19 cellular contexts compared by ENCODE assay signal in genomic region chr12:112175361-112176155, GRCh38. TPM values are rescaled to one million over a fixed set of nuclear protein-coding genes. Genes with fewer than 3 reads are reported as not detected.
A peak's percentile ranks its signal among the peaks of the same experiment; 100 is the strongest.
DNase-seq lines count a peak whose midpoint lies in the region; ATAC-seq, FAIRE-seq and TF ChIP-seq lines count a peak whose summit lies in the region.
"Had no signal": no experiment of that assay in that cellular context is flagged by ENCODE, and none has a peak within 500 bp of the region (broad histone marks: within the 10 kb centered on the region; RNA-seq: fewer than 3 reads in every experiment).

No MANE protein-coding gene starts in this region.

- no peaks in the 10 kb centered on the region for H3K27me3 Mint-ChIP-seq in activated T-cell treated with anti-CD3 and anti-CD28 coated beads, Interleukin-2, amount 50 U/mL, for 24 hours
- H3K27me3 Mint-ChIP-seq in activated T-cell treated with anti-CD3 and anti-CD28 coated beads, Interleukin-2, amount 50 U/mL, for 4 hours (ENCODE audit: low read depth): no peaks in the 10 kb centered on the region
- no peaks in the 10 kb centered on the region for H3K27me3 Mint-ChIP-seq in naive B cell
- H3K27me3 Mint-ChIP-seq: CD4-positive, alpha-beta memory T cell had no signal

- no peaks in the 10 kb centered on the region for H3K9me3 Mint-ChIP-seq in activated T-cell treated with anti-CD3 and anti-CD28 coated beads, Interleukin-2, amount 50 U/mL, for 24 hours
- H3K9me3 Mint-ChIP-seq in activated T-cell treated with anti-CD3 and anti-CD28 coated beads, Interleukin-2, amount 50 U/mL, for 4 hours: no peaks in the 10 kb centered on the region
- no peaks in the 10 kb centered on the region for H3K9me3 Mint-ChIP-seq in naive B cell
- H3K9me3 Mint-ChIP-seq: CD4-positive, alpha-beta memory T cell had no signal

- TF ChIP-seq POLR2A in tibial nerve (IDR thresholded peaks at IDR 0.05) (no peak), gastroesophageal sphincter (IDR thresholded peaks at IDR 0.05) (no peak)

- peak; percentile 70 for FAIRE-seq in bronchial epithelial cell (lab: Jason Lieb, UNC)
- FAIRE-seq: H54 had no signal

- H3K4me3 Mint-ChIP-seq in activated T-cell treated with anti-CD3 and anti-CD28 coated beads, Interleukin-2, amount 50 U/mL, for 24 hours: no peak overlapping the region
- no peak overlapping the region for H3K4me3 Mint-ChIP-seq in activated T-cell treated with anti-CD3 and anti-CD28 coated beads, Interleukin-2, amount 50 U/mL, for 4 hours
- no peak overlapping the region for H3K4me3 Mint-ChIP-seq in naive B cell
- H3K4me3 Mint-ChIP-seq: CD4-positive, alpha-beta memory T cell had no signal

- no peak for DNase-seq in activated T-cell treated with anti-CD3 and anti-CD28 coated beads, Interleukin-2, amount 50 U/mL, for 24 hours
- no peak for DNase-seq in activated T-cell treated with anti-CD3 and anti-CD28 coated beads, Interleukin-2, amount 50 U/mL, for 4 hours
- no peak for DNase-seq in bronchial epithelial cell (ENCODE audit: low read depth)
- DNase-seq in naive B cell: no peak
- DNase-seq in tibial nerve (ENCODE audit: low spot score in 2 of 2): no peak
- DNase-seq in stimulated activated naive CD4-positive, alpha-beta T cell treated with Interleukin-2 at 50 U/mL for 16 hours (lab: John Stamatoyannopoulos, UW): no peak
- DNase-seq in stimulated activated CD4-positive, alpha-beta T cell treated with anti-CD3 and anti-CD28 coated beads, Interleukin-1b, Interleukin-23, amount 100 ng/mL, for 48 hours: no peak
- DNase-seq: BE2C; CD4-positive, alpha-beta memory T cell; IMR-90; Karpas-422; MG63; NCI-H1092; NCI-H2081 treated with DMSO at 0.1 percent for 48 hours; NCI-H510A treated with DMSO at 0.1 percent for 48 hours; NCI-H82 had no signal

- no peak for TF ChIP-seq EP300 in tibial nerve (IDR thresholded peaks at IDR 0.05)
- no peak for TF ChIP-seq EP300 in gastroesophageal sphincter (IDR thresholded peaks at IDR 0.05)

- H3K36me3 ChIP-seq in bronchial epithelial cell (ENCODE audit: control insufficient read depth, insufficient read depth, low read length) (peaks cover 22% of the 10 kb centered on the region), tibial nerve (peaks cover 4 to 84% (median 8%) of the 10 kb centered on the region in 3 donors), gastroesophageal sphincter (peaks cover 0 to 100% of the 10 kb centered on the region in 2 donors)
- H3K36me3 ChIP-seq: MG63 had no signal

- H3K4me3 ChIP-seq in bronchial epithelial cell (ENCODE audit: low read depth, low read length) (no peak overlapping the region), tibial nerve (no peak overlapping the region), gastroesophageal sphincter (no peak overlapping the region)
- H3K4me3 ChIP-seq: MG63 had no signal

- peak overlapping the region; percentile 17 for H3K27ac Mint-ChIP-seq in activated T-cell treated with anti-CD3 and anti-CD28 coated beads, Interleukin-2, amount 50 U/mL, for 24 hours
- peak overlapping the region in 4 of 6 donors; percentile 52 to 90 (median 76) for H3K27ac Mint-ChIP-seq in naive B cell

- TF ChIP-seq CTCF in bronchial epithelial cell (IDR thresholded peaks at IDR 0.05; ENCODE audit: insufficient read depth, low read length, severe bottlenecking) (no peak), tibial nerve (IDR thresholded peaks at IDR 0.05) (no peak), gastroesophageal sphincter (IDR thresholded peaks at IDR 0.05) (no peak)

- no peaks in the 10 kb centered on the region for H3K27me3 ChIP-seq in bronchial epithelial cell (ENCODE audit: control insufficient read depth, insufficient read depth, low read length)
- no peaks in the 10 kb centered on the region for H3K27me3 ChIP-seq in tibial nerve
- no peaks in the 10 kb centered on the region for H3K27me3 ChIP-seq in gastroesophageal sphincter
- H3K27me3 ChIP-seq: BE2C, MG63 had no signal

- H3K27ac ChIP-seq in tibial nerve (peak overlapping the region; percentile 38 to 79 (median 66)), gastroesophageal sphincter (no peak overlapping the region)
- H3K27ac ChIP-seq: 22Rv1 had no signal

- H3K4me1 Mint-ChIP-seq in activated T-cell treated with anti-CD3 and anti-CD28 coated beads, Interleukin-2, amount 50 U/mL, for 24 hours (ENCODE audit: low read depth): peaks cover 6% of the 10 kb centered on the region
- H3K4me1 Mint-ChIP-seq in activated T-cell treated with anti-CD3 and anti-CD28 coated beads, Interleukin-2, amount 50 U/mL, for 4 hours (ENCODE audit: low read depth): no peaks in the 10 kb centered on the region
- H3K4me1 Mint-ChIP-seq in naive B cell: peaks cover 0 to under 1% (median under 1%) of the 10 kb centered on the region in 3 donors

- H3K36me3 Mint-ChIP-seq in activated T-cell treated with anti-CD3 and anti-CD28 coated beads, Interleukin-2, amount 50 U/mL, for 24 hours (ENCODE audit: low read depth): peaks cover 69% of the 10 kb centered on the region
- peaks cover 28% of the 10 kb centered on the region for H3K36me3 Mint-ChIP-seq in activated T-cell treated with anti-CD3 and anti-CD28 coated beads, Interleukin-2, amount 50 U/mL, for 4 hours (ENCODE audit: insufficient read depth)
- H3K36me3 Mint-ChIP-seq in naive B cell: peaks cover 11 to 14% of the 10 kb centered on the region in 2 donors

- 86 to 88% methylated on average over 20 of the region's 20 CpGs for WGBS in tibial nerve, 2 donors
- 65 to 90% methylated on average over 5 to 19 of the region's 20 CpGs for WGBS in gastroesophageal sphincter (ENCODE audit: low coverage in 1 of 2), 2 donors

- no peaks in the 10 kb centered on the region for H3K9me3 ChIP-seq in tibial nerve
- no peaks in the 10 kb centered on the region for H3K9me3 ChIP-seq in gastroesophageal sphincter
- H3K9me3 ChIP-seq: BE2C, MG63 had no signal

- peaks cover 0 to 13% (median 3%) of the 10 kb centered on the region in 4 donors for H3K4me1 ChIP-seq in tibial nerve
- no peaks in the 10 kb centered on the region for H3K4me1 ChIP-seq in gastroesophageal sphincter
- H3K4me1 ChIP-seq: BE2C had no signal

- no peak for ATAC-seq in activated T-cell treated with anti-CD3 and anti-CD28 coated beads, Interleukin-2, amount 50 U/mL, for 4 hours
- no peak for ATAC-seq in naive B cell (ENCODE audit: low read depth in 2 of 2)
- ATAC-seq in gastroesophageal sphincter: no peak

RNA-seq across cellular contexts. Expression of gene TRAFD1, which starts 50.2 kb away (rescaled TPM):
- 10 to 100 TPM; 47.1 to 52.3 (median 49.4) TPM for total RNA-seq in activated T-cell treated with anti-CD3 and anti-CD28 coated beads, Interleukin-2, amount 50 U/mL, for 4 hours
- total RNA-seq in bronchial epithelial cell (30.8 and 49.4 TPM in 2 replicates), tibial nerve (10 to 100 TPM; 24.7 to 32.9 (median 27.4) TPM), gastroesophageal sphincter (10 to 100 TPM; 28.2 to 37.7 (median 30.2) TPM)
- polyA plus RNA-seq in naive B cell (ENCODE audit: low read depth in 6 of 6): 10 to 100 TPM; 55.6 to 83.2 (median 80.2) TPM

Comparison
In these comparisons a context has a peak if more than half of its experiments do, and no peak if none do; other contexts are left out.
1. H3K27ac ChIP-seq: peak in tibial nerve (4 of 4); none in gastroesophageal sphincter (0 of 4).